18 cellular contexts compared by ENCODE assay signal in the genomic region with DNA sequence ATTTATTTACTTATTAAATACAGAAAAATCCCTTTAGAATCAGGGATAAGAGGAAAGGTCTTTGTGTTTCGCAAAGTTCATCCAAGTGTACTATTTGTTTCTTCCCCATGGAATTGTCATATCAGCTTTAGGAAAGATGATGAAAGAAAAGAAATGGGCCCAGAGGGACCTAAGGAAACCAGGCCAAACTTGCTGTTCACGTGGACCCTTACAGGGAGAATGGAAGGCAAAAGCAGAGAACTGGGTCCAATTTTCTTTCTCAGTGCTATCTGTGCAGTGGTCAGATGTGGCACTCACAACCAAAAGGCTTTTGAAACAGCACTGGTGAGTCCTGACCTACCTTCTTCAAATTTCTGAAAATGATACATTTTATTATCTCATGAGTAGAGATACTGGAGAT. TPM values are rescaled to one million over a fixed set of nuclear protein-coding genes. Genes with fewer than 3 reads are reported as not detected.
DNase-seq lines count a peak whose midpoint lies in the region; ATAC-seq and TF ChIP-seq lines count a peak whose summit lies in the region.
"Had no signal": no experiment of that assay in that cellular context is flagged by ENCODE, and none has a peak within 500 bp of the region (broad histone marks: within the 10 kb centered on the region; RNA-seq: fewer than 3 reads in every experiment).

No MANE protein-coding gene starts in this region.

- TF ChIP-seq CTCF in RWPE2 (IDR thresholded peaks at IDR 0.05; ENCODE audit: poor library complexity, severe bottlenecking) (no peak), chondrocyte (IDR thresholded peaks at IDR 0.05) (no peak), smooth muscle cell (IDR thresholded peaks at IDR 0.05; ENCODE audit: borderline replicate concordance, insufficient read depth, poor library complexity, severe bottlenecking) (no peak)

- H3K4me1 Mint-ChIP-seq in activated T-cell treated with anti-CD3 and anti-CD28 coated beads, Interleukin-2, amount 50 U/mL, for 72 hours (ENCODE audit: low read depth), result peaks cover 100% of the 10 kb centered on the region
- peaks cover 33% of the 10 kb centered on the region for H3K4me1 Mint-ChIP-seq in chondrocyte (ENCODE audit: low read depth)

- no peak for DNase-seq in activated T-cell treated with anti-CD3 and anti-CD28 coated beads, Interleukin-2, amount 50 U/mL, for 72 hours
- no peak for DNase-seq in activated T-cell treated with anti-CD3 and anti-CD28 coated beads for 4 hours
- no peak for DNase-seq in RWPE2 (ENCODE audit: low spot score)
- DNase-seq in chondrocyte (ENCODE audit: low spot score), result no peak
- DNase-seq in smooth muscle cell (lab: John Stamatoyannopoulos, UW; ENCODE audit: unreplicated experiment), result no peak
- DNase-seq in erythroblast (lab: John Stamatoyannopoulos, UW), result no peak
- no peak for DNase-seq in NCI-H1105 (lab: John Stamatoyannopoulos, UW)
- DNase-seq: naive B cell; NCI-H1417; NCI-H748 treated with DMSO at 0.1 percent for 48 hours; PC-3; stimulated activated naive B cell treated with anti-CD40 and anti-IgM and Interleukin-4, amounts not matched to agents 10 μg/mL and 1 μg/mL and 100 μg/mL, for 72 hours had no signal

- H2AFZ ChIP-seq in smooth muscle cell (ENCODE audit: low read depth), result no peak overlapping the region

- 95% methylated on average over 2 of the region's 2 CpGs for WGBS in smooth muscle cell (ENCODE audit: low lambda C conversion rate)

- TF ChIP-seq POLR2A in erythroblast (IDR thresholded peaks at IDR 0.05; ENCODE audit: low read length), result no peak

- H4K20me1 ChIP-seq in smooth muscle cell (ENCODE audit: low read depth), result peaks cover 49% of the 10 kb centered on the region

- no peaks in the 10 kb centered on the region for H3K27me3 Mint-ChIP-seq in activated T-cell treated with anti-CD3 and anti-CD28 coated beads, Interleukin-2, amount 50 U/mL, for 72 hours (ENCODE audit: low read depth)
- H3K27me3 Mint-ChIP-seq in chondrocyte (ENCODE audit: low read depth), result no peaks in the 10 kb centered on the region
- H3K27me3 Mint-ChIP-seq: naive B cell; stimulated activated naive B cell treated with anti-CD40 and anti-IgM and Interleukin-4, amounts not matched to agents 10 μg/mL and 1 μg/mL and 100 μg/mL, for 72 hours had no signal

- H3K4me3 ChIP-seq in RWPE2 (ENCODE audit: severe bottlenecking), result no peak overlapping the region
- no peak overlapping the region for H3K4me3 ChIP-seq in smooth muscle cell
- H3K4me3 ChIP-seq: ascending aorta, coronary artery, gastroesophageal sphincter had no signal

- no peaks in the 10 kb centered on the region for H3F3A ChIP-seq in smooth muscle cell (ENCODE audit: low read depth)

- no peaks in the 10 kb centered on the region for H3K9me3 Mint-ChIP-seq in activated T-cell treated with anti-CD3 and anti-CD28 coated beads, Interleukin-2, amount 50 U/mL, for 72 hours
- no peaks in the 10 kb centered on the region for H3K9me3 Mint-ChIP-seq in chondrocyte (ENCODE audit: low read depth)
- H3K9me3 Mint-ChIP-seq: naive B cell; stimulated activated naive B cell treated with anti-CD40 and anti-IgM and Interleukin-4, amounts not matched to agents 10 μg/mL and 1 μg/mL and 100 μg/mL, for 72 hours had no signal

- H3K4me2 ChIP-seq in smooth muscle cell, result no peak overlapping the region
- H3K4me2 ChIP-seq: KMS-11 had no signal

- H3K79me2 ChIP-seq in smooth muscle cell (ENCODE audit: low read depth), result peaks cover 21% of the 10 kb centered on the region

- H3K9me3 ChIP-seq in RWPE2 (ENCODE audit: severe bottlenecking) (no peaks in the 10 kb centered on the region), smooth muscle cell (replicated peaks; ENCODE audit: low read depth) (no peaks in the 10 kb centered on the region)
- H3K9me3 ChIP-seq: ascending aorta, gastroesophageal sphincter had no signal

- H3K9ac ChIP-seq in smooth muscle cell (ENCODE audit: low read depth), result no peak overlapping the region
- H3K9ac ChIP-seq: KMS-11 had no signal

- no peak for ATAC-seq in activated T-cell treated with anti-CD3 and anti-CD28 coated beads, Interleukin-2, amount 50 U/mL, for 72 hours (replicated peaks in 1 of 2)
- ATAC-seq in RWPE2 (ENCODE audit: low read depth) (no peak), GM21390 (IDR thresholded peaks at IDR 0.05; ENCODE audit: unreplicated experiment) (no peak)
- ATAC-seq: PC-3; stimulated activated naive B cell treated with anti-CD40 and anti-IgM and Interleukin-4, amounts not matched to agents 10 μg/mL and 1 μg/mL and 100 μg/mL, for 72 hours had no signal

- H3K27ac Mint-ChIP-seq in activated T-cell treated with anti-CD3 and anti-CD28 coated beads, Interleukin-2, amount 50 U/mL, for 72 hours, result peak overlapping the region; percentile 97
- H3K27ac Mint-ChIP-seq in chondrocyte (ENCODE audit: unreplicated experiment), result peak overlapping the region; percentile 33
- H3K27ac Mint-ChIP-seq: progenitor cell of endocrine pancreas had no signal

- peaks cover 42% of the 10 kb centered on the region for H3K4me1 ChIP-seq in RWPE2 (ENCODE audit: insufficient read depth, poor library complexity, severe bottlenecking)
- H3K4me1 ChIP-seq in smooth muscle cell (ENCODE audit: low read depth), result no peaks in the 10 kb centered on the region
- H3K4me1 ChIP-seq: ascending aorta had no signal

- H3K36me3 Mint-ChIP-seq in activated T-cell treated with anti-CD3 and anti-CD28 coated beads, Interleukin-2, amount 50 U/mL, for 72 hours (ENCODE audit: insufficient read depth in 2 of 2), result peaks cover 14 to 27% of the 10 kb centered on the region in 2 donors
- H3K36me3 Mint-ChIP-seq in chondrocyte (ENCODE audit: low read depth), result peaks cover 4% of the 10 kb centered on the region
- H3K36me3 Mint-ChIP-seq: naive B cell had no signal

- H3K36me3 ChIP-seq in RWPE2 (ENCODE audit: low read depth), result peaks cover 21% of the 10 kb centered on the region
- no peaks in the 10 kb centered on the region for H3K36me3 ChIP-seq in smooth muscle cell (ENCODE audit: low read depth)
- H3K36me3 ChIP-seq: ascending aorta, gastroesophageal sphincter had no signal

- H3K4me3 Mint-ChIP-seq in activated T-cell treated with anti-CD3 and anti-CD28 coated beads, Interleukin-2, amount 50 U/mL, for 72 hours, result peak overlapping the region in 1 of 2 donors; percentile 89
- H3K4me3 Mint-ChIP-seq in chondrocyte (ENCODE audit: unreplicated experiment), result no peak overlapping the region
- H3K4me3 Mint-ChIP-seq: naive B cell; stimulated activated naive B cell treated with anti-CD40 and anti-IgM and Interleukin-4, amounts not matched to agents 10 μg/mL and 1 μg/mL and 100 μg/mL, for 72 hours had no signal

- H3K27ac ChIP-seq in RWPE2 (ENCODE audit: poor library complexity, severe bottlenecking) (peak overlapping the region; percentile 78), smooth muscle cell (ENCODE audit: low read depth) (peak overlapping the region; percentile 17)
- H3K27ac ChIP-seq: ascending aorta, KMS-11 had no signal

- H3K27me3 ChIP-seq in RWPE2 (ENCODE audit: insufficient read depth, poor library complexity, severe bottlenecking), result no peaks in the 10 kb centered on the region
- no peaks in the 10 kb centered on the region for H3K27me3 ChIP-seq in smooth muscle cell (ENCODE audit: low read depth)
- H3K27me3 ChIP-seq: ascending aorta, gastroesophageal sphincter had no signal

RNA-seq across cellular contexts. Expression of a gene that starts 53.6 kb away (rescaled TPM):
- 10 to 100 TPM; 30.3 to 35.7 TPM for total RNA-seq in activated T-cell treated with anti-CD3 and anti-CD28 coated beads, Interleukin-2, amount 50 U/mL, for 72 hours
- total RNA-seq in chondrocyte (12.6 to 15.4 TPM (median 14.4 TPM) in 3 replicates), smooth muscle cell (24.2 and 36.0 TPM in 2 replicates)
- 17.2 and 25.1 TPM in 2 replicates for polyA plus RNA-seq in smooth muscle cell
